31 cellular contexts compared by ENCODE assay signal in the genomic region with DNA sequence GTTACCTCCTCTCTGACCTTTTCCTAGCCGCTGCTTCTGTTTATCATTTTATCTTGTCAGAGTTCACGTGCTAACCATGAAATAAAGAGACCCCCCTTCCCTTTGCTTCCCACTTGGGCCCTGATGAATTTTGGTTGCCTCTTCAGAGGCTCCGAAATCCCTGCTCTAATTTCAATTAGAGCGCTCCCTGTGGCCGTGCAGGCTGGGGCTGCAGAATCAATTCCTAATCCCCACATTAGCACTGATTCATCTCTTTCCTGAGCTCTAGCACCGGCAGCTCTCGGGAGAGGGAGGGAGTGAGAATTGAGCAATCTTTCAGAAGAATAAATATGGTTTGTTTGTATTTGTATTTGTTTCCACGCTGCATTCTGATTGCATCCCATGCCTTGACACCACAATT.
"Had no signal": no experiment of that assay in that cellular context is flagged by ENCODE, and none has a peak within 500 bp of the region (broad histone marks: within the 10 kb centered on the region; RNA-seq: fewer than 3 reads in every experiment).

No MANE protein-coding gene starts in this region.

- H3K4me3 Mint-ChIP-seq: activated CD4-positive, alpha-beta T cell treated with anti-CD3 and anti-CD28 coated beads, Interleukin-2, amount 10 ng/mL, durations not matched to agents 24 days and 14 days; activated CD8-positive, alpha-beta T cell treated with anti-CD3 and anti-CD28 coated beads for 36 hours; activated naive CD4-positive, alpha-beta T cell treated with anti-CD3 and anti-CD28 coated beads, Interleukin-2, amount 50 U/mL, for 24 hours; activated naive CD8-positive, alpha-beta T cell treated with anti-CD3 and anti-CD28 coated beads, Interleukin-2, amount 10 ng/mL, durations not matched to agents 7 days and 5 days; activated T-cell treated with anti-CD3 and anti-CD28 coated beads, Interleukin-2, amount 50 U/mL, for 72 hours; activated T-helper 17 cell treated with anti-CD3 and anti-CD28 coated beads, Interleukin-2, amount 50 U/mL, for 72 hours; T-cell; T-helper 17 cell had no signal

- H3K4me1 ChIP-seq: ascending aorta, breast epithelium, Peyer's patch had no signal

- H3K4me3 ChIP-seq: ascending aorta, breast epithelium, Peyer's patch had no signal

- H3K36me3 Mint-ChIP-seq: activated naive CD4-positive, alpha-beta T cell treated with anti-CD3 and anti-CD28 coated beads, Interleukin-2, amount 50 U/mL, for 24 hours; activated naive CD8-positive, alpha-beta T cell treated with anti-CD3 and anti-CD28 coated beads, Interleukin-2, amount 10 ng/mL, durations not matched to agents 7 days and 5 days; T-cell had no signal

- H3K27ac ChIP-seq: ascending aorta, breast epithelium, Peyer's patch, RWPE1, VCaP had no signal

- H3K36me3 ChIP-seq: ascending aorta, breast epithelium, Peyer's patch had no signal

- H3K27me3 Mint-ChIP-seq: activated CD4-positive, alpha-beta T cell treated with anti-CD3 and anti-CD28 coated beads, Interleukin-2, amount 10 ng/mL, durations not matched to agents 24 days and 14 days; activated CD8-positive, alpha-beta T cell treated with anti-CD3 and anti-CD28 coated beads for 36 hours; activated naive CD8-positive, alpha-beta T cell treated with anti-CD3 and anti-CD28 coated beads, Interleukin-2, amount 10 ng/mL, durations not matched to agents 7 days and 5 days; T-cell; T-helper 17 cell had no signal

- DNase-seq: activated CD4-positive, alpha-beta T cell treated with anti-CD3 and anti-CD28 coated beads, Interleukin-2, amount 10 ng/mL, durations not matched to agents 24 days and 14 days; activated CD4-positive, alpha-beta T cell treated with anti-CD3 and anti-CD28 coated beads, Interleukin-2, amount 50 U/mL, for 4 hours; activated CD8-positive, alpha-beta T cell treated with anti-CD3 and anti-CD28 coated beads for 36 hours; activated effector memory CD4-positive, alpha-beta T cell treated with anti-CD3 and anti-CD28 coated beads, Interleukin-2, amount 50 U/mL, for 16 hours; activated naive CD4-positive, alpha-beta T cell; activated naive CD8-positive, alpha-beta T cell treated with anti-CD3 and anti-CD28 coated beads, Interleukin-2, amount 10 ng/mL, durations not matched to agents 7 days and 5 days; activated T-cell treated with anti-CD3 and anti-CD28 coated beads, Interleukin-2, amount 50 U/mL, for 1 hour; activated T-cell treated with anti-CD3 and anti-CD28 coated beads, Interleukin-2, amount 50 U/mL, for 72 hours; amygdala; NCI-H1105 treated with DMSO at 0.1 percent for 48 hours; NCI-H1436; NCI-H1694; NCI-H1930; NCI-H2081 treated with DMSO at 0.1 percent for 48 hours; NCI-H226; NCI-H446 treated with DMSO at 0.1 percent for 48 hours; NCI-H69; NK-92 treated with Interleukin-12 subunit alpha and Interleukin-12 subunit beta, amount 100 ng/mL, for 24 hours; PC-3; Peyer's patch; SIG-M5; T-cell; T-helper 17 cell had no signal

- H3K27me3 ChIP-seq: ascending aorta, Peyer's patch had no signal

- ATAC-seq: activated CD8-positive, alpha-beta T cell treated with anti-CD3 and anti-CD28 coated beads for 36 hours; activated T-cell treated with anti-CD3 and anti-CD28 coated beads, Interleukin-2, amount 50 U/mL, for 72 hours; activated T-helper 17 cell treated with anti-CD3 and anti-CD28 coated beads, Interleukin-2, amount 50 U/mL, for 72 hours; PC-3; Right ventricle myocardium inferior; SK-N-SH treated with all-trans-retinoic acid at 6 μM for 48 hours; T-cell; T-helper 17 cell had no signal

- H3K9me3 ChIP-seq: ascending aorta, breast epithelium, Peyer's patch had no signal

- H3K9me3 Mint-ChIP-seq: activated CD8-positive, alpha-beta T cell treated with anti-CD3 and anti-CD28 coated beads for 36 hours; activated naive CD8-positive, alpha-beta T cell treated with anti-CD3 and anti-CD28 coated beads, Interleukin-2, amount 10 ng/mL, durations not matched to agents 7 days and 5 days; activated T-helper 17 cell treated with anti-CD3 and anti-CD28 coated beads, Interleukin-2, amount 50 U/mL, for 72 hours had no signal

- H3K4me1 Mint-ChIP-seq: activated CD4-positive, alpha-beta T cell treated with anti-CD3 and anti-CD28 coated beads, Interleukin-2, amount 10 ng/mL, durations not matched to agents 24 days and 14 days; activated naive CD4-positive, alpha-beta T cell treated with anti-CD3 and anti-CD28 coated beads, Interleukin-2, amount 50 U/mL, for 24 hours; activated naive CD8-positive, alpha-beta T cell treated with anti-CD3 and anti-CD28 coated beads, Interleukin-2, amount 10 ng/mL, durations not matched to agents 7 days and 5 days; activated T-helper 17 cell treated with anti-CD3 and anti-CD28 coated beads, Interleukin-2, amount 50 U/mL, for 72 hours; T-cell; T-helper 17 cell had no signal

- H3K27ac Mint-ChIP-seq: activated CD4-positive, alpha-beta T cell treated with anti-CD3 and anti-CD28 coated beads, Interleukin-2, amount 10 ng/mL, durations not matched to agents 24 days and 14 days; activated CD8-positive, alpha-beta T cell treated with anti-CD3 and anti-CD28 coated beads for 36 hours; activated naive CD4-positive, alpha-beta T cell treated with anti-CD3 and anti-CD28 coated beads, Interleukin-2, amount 50 U/mL, for 24 hours; activated naive CD8-positive, alpha-beta T cell treated with anti-CD3 and anti-CD28 coated beads, Interleukin-2, amount 10 ng/mL, durations not matched to agents 7 days and 5 days; activated T-cell treated with anti-CD3 and anti-CD28 coated beads, Interleukin-2, amount 50 U/mL, for 72 hours; activated T-helper 17 cell treated with anti-CD3 and anti-CD28 coated beads, Interleukin-2, amount 50 U/mL, for 72 hours; T-cell; T-helper 17 cell had no signal
